ENCODE assay signal across 19 cellular contexts in genomic region chr12:75239987-75240386, GRCh38.
DNase-seq lines count a peak whose midpoint lies in the region; ATAC-seq lines count a peak whose summit lies in the region.
"Had no signal": no experiment of that assay in that cellular context is flagged by ENCODE, and none has a peak within 500 bp of the region (broad histone marks: within the 10 kb centered on the region; RNA-seq: fewer than 3 reads in every experiment).

No MANE protein-coding gene starts in this region.

- DNase-seq in RPMI8226 (peak; percentile 12), retina (no peak), NCI-H748 (lab: John Stamatoyannopoulos, UW; ENCODE audit: unreplicated experiment) (no peak)
- DNase-seq in activated naive CD4-positive, alpha-beta T cell treated with Interleukin-2 at 50 U/mL for 16 hours, result no peak
- DNase-seq: activated CD8-positive, alpha-beta memory T cell treated with anti-CD3 and anti-CD28 coated beads for 24 hours; activated gamma-delta T cell; C1 segment of cervical spinal cord; DMS79; heart left ventricle; mesenchymal stem cell; NCI-H1105 treated with DMSO at 0.1 percent for 48 hours; NCI-H2227 treated with DMSO at 0.1 percent for 48 hours; OCI-M1; right lobe of liver; transverse colon had no signal

- ATAC-seq in GM18907 (IDR thresholded peaks at IDR 0.05; ENCODE audit: unreplicated experiment) (peak; percentile 90), GM21717 (IDR thresholded peaks at IDR 0.05; ENCODE audit: unreplicated experiment) (peak; percentile 63), HG03108 (IDR thresholded peaks at IDR 0.05; ENCODE audit: unreplicated experiment) (peak; percentile 82), HG03457 (IDR thresholded peaks at IDR 0.05; ENCODE audit: unreplicated experiment) (no peak)
- ATAC-seq: heart left ventricle, right lobe of liver had no signal
